ENCODE assay signal across 1 cellular context in genomic region chr14:34439090-34439489, GRCh38.
TF ChIP-seq lines count a peak whose summit lies in the region.

No MANE protein-coding gene starts in this region.

TF ChIP-seq in WTC11, 78 proteins besides CTCF, POLR2A, EP300 and RAD21:
- TF ChIP-seq, protein P1, sequence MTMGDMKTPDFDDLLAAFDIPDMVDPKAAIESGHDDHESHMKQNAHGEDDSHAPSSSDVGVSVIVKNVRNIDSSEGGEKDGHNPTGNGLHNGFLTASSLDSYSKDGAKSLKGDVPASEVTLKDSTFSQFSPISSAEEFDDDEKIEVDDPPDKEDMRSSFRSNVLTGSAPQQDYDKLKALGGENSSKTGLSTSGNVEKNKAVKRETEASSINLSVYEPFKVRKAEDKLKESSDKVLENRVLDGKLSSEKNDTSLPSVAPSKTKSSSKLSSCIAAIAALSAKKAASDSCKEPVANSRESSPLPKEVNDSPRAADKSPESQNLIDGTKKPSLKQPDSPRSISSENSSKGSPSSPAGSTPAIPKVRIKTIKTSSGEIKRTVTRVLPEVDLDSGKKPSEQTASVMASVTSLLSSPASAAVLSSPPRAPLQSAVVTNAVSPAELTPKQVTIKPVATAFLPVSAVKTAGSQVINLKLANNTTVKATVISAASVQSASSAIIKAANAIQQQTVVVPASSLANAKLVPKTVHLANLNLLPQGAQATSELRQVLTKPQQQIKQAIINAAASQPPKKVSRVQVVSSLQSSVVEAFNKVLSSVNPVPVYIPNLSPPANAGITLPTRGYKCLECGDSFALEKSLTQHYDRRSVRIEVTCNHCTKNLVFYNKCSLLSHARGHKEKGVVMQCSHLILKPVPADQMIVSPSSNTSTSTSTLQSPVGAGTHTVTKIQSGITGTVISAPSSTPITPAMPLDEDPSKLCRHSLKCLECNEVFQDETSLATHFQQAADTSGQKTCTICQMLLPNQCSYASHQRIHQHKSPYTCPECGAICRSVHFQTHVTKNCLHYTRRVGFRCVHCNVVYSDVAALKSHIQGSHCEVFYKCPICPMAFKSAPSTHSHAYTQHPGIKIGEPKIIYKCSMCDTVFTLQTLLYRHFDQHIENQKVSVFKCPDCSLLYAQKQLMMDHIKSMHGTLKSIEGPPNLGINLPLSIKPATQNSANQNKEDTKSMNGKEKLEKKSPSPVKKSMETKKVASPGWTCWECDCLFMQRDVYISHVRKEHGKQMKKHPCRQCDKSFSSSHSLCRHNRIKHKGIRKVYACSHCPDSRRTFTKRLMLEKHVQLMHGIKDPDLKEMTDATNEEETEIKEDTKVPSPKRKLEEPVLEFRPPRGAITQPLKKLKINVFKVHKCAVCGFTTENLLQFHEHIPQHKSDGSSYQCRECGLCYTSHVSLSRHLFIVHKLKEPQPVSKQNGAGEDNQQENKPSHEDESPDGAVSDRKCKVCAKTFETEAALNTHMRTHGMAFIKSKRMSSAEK (CRISPR knock-in tag; IDR thresholded peaks at IDR 0.05; ENCODE audit: borderline replicate concordance), result no peak
- TF ChIP-seq ZNF317 (CRISPR knock-in tag; IDR thresholded peaks at IDR 0.05; ENCODE audit: borderline replicate concordance, low read depth) (no peak), MYBL2 (CRISPR knock-in tag; IDR thresholded peaks at IDR 0.05) (no peak)
